2 cellular contexts compared by ENCODE assay signal in the genomic region with DNA sequence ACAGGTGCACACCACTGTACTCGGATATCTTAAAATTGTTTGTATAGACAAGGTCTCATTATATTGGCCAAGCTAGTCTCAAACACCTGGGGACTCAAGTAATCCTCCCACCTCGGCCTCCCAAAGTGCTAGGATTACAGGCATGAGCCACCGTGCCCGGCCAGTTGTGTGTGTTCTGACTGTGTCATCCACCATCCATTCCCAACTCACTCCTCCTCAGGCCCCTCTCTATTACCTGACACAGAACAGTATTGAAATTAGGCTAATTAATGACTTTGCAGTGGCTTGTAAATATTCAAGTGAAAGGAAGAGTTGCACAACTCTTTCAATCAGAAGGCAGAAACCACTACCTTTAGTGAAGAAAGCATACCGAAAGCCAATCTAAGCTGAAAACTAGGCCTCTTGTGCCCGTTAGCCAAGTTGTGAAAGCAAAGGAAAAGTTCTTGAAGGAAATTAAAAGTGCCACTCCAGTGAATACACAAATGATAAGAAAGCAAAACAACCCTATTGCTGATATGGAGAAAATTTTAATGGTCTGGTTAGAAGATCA.
TF ChIP-seq lines count a peak whose summit lies in the region.

No MANE protein-coding gene starts in this region.

TF ChIP-seq in HepG2, 621 proteins besides CTCF, POLR2A, EP300 and RAD21 (continued from another document):
- TF ChIP-seq, protein P1, sequence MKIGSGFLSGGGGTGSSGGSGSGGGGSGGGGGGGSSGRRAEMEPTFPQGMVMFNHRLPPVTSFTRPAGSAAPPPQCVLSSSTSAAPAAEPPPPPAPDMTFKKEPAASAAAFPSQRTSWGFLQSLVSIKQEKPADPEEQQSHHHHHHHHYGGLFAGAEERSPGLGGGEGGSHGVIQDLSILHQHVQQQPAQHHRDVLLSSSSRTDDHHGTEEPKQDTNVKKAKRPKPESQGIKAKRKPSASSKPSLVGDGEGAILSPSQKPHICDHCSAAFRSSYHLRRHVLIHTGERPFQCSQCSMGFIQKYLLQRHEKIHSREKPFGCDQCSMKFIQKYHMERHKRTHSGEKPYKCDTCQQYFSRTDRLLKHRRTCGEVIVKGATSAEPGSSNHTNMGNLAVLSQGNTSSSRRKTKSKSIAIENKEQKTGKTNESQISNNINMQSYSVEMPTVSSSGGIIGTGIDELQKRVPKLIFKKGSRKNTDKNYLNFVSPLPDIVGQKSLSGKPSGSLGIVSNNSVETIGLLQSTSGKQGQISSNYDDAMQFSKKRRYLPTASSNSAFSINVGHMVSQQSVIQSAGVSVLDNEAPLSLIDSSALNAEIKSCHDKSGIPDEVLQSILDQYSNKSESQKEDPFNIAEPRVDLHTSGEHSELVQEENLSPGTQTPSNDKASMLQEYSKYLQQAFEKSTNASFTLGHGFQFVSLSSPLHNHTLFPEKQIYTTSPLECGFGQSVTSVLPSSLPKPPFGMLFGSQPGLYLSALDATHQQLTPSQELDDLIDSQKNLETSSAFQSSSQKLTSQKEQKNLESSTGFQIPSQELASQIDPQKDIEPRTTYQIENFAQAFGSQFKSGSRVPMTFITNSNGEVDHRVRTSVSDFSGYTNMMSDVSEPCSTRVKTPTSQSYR (CRISPR knock-in tag; IDR thresholded peaks at IDR 0.05; ENCODE audit: borderline replicate concordance): no peak

TF ChIP-seq in SK-N-SH treated with all-trans-retinoic acid at 6 μM for 48 hours, 23 proteins besides CTCF, POLR2A, EP300 and RAD21 (continued from another document):
- TF ChIP-seq, protein P2, sequence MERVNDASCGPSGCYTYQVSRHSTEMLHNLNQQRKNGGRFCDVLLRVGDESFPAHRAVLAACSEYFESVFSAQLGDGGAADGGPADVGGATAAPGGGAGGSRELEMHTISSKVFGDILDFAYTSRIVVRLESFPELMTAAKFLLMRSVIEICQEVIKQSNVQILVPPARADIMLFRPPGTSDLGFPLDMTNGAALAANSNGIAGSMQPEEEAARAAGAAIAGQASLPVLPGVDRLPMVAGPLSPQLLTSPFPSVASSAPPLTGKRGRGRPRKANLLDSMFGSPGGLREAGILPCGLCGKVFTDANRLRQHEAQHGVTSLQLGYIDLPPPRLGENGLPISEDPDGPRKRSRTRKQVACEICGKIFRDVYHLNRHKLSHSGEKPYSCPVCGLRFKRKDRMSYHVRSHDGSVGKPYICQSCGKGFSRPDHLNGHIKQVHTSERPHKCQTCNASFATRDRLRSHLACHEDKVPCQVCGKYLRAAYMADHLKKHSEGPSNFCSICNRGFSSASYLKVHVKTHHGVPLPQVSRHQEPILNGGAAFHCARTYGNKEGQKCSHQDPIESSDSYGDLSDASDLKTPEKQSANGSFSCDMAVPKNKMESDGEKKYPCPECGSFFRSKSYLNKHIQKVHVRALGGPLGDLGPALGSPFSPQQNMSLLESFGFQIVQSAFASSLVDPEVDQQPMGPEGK (CRISPR knock-in tag; IDR thresholded peaks at IDR 0.05; ENCODE audit: borderline replicate concordance): no peak
